ENCODE assay signal across 1 cellular context in genomic region chr10:100038561-100039071, GRCh38.
TF ChIP-seq lines count a peak whose summit lies in the region.

No MANE protein-coding gene starts in this region.

TF ChIP-seq in HepG2, 621 proteins besides CTCF, POLR2A, EP300 and RAD21 (continued from another document):
- TF ChIP-seq UBTF (CRISPR knock-in tag; IDR thresholded peaks at IDR 0.05), result peak; percentile 42; the same call in 1 of the 2 replicates
- TF ChIP-seq, protein P1, sequence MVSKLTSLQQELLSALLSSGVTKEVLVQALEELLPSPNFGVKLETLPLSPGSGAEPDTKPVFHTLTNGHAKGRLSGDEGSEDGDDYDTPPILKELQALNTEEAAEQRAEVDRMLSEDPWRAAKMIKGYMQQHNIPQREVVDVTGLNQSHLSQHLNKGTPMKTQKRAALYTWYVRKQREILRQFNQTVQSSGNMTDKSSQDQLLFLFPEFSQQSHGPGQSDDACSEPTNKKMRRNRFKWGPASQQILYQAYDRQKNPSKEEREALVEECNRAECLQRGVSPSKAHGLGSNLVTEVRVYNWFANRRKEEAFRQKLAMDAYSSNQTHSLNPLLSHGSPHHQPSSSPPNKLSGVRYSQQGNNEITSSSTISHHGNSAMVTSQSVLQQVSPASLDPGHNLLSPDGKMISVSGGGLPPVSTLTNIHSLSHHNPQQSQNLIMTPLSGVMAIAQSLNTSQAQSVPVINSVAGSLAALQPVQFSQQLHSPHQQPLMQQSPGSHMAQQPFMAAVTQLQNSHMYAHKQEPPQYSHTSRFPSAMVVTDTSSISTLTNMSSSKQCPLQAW (CRISPR knock-in tag; IDR thresholded peaks at IDR 0.05), result no peak
- TF ChIP-seq FOXJ3 (CRISPR knock-in tag; IDR thresholded peaks at IDR 0.05; ENCODE audit: borderline replicate concordance), result no peak
- no peak for TF ChIP-seq SP140L (CRISPR knock-in tag; IDR thresholded peaks at IDR 0.05; ENCODE audit: borderline replicate concordance)
- TF ChIP-seq, protein P2, sequence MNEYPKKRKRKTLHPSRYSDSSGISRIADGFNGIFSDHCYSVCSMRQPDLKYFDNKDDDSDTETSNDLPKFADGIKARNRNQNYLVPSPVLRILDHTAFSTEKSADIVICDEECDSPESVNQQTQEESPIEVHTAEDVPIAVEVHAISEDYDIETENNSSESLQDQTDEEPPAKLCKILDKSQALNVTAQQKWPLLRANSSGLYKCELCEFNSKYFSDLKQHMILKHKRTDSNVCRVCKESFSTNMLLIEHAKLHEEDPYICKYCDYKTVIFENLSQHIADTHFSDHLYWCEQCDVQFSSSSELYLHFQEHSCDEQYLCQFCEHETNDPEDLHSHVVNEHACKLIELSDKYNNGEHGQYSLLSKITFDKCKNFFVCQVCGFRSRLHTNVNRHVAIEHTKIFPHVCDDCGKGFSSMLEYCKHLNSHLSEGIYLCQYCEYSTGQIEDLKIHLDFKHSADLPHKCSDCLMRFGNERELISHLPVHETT (CRISPR knock-in tag; conservative IDR thresholded peaks at IDR 0.05), result no peak
- TF ChIP-seq ZNF670 (CRISPR knock-in tag; IDR thresholded peaks at IDR 0.05; ENCODE audit: borderline replicate concordance), result no peak
- TF ChIP-seq ZFP36L1 (CRISPR knock-in tag; IDR thresholded peaks at IDR 0.05), result no peak
- no peak for TF ChIP-seq CREB1 (IDR thresholded peaks at IDR 0.05)
- TF ChIP-seq CREB1 (CRISPR knock-in tag; IDR thresholded peaks at IDR 0.05), result no peak
- no peak for TF ChIP-seq DPF2 (CRISPR knock-in tag; IDR thresholded peaks at IDR 0.05; ENCODE audit: borderline replicate concordance, low read depth)
- TF ChIP-seq JARID2 (CRISPR knock-in tag; IDR thresholded peaks at IDR 0.05; ENCODE audit: insufficient replicate concordance), result no peak
- TF ChIP-seq NFKBIZ (CRISPR knock-in tag; IDR thresholded peaks at IDR 0.05), result no peak
- no peak; the same call in 1 of the 2 replicates for TF ChIP-seq ZNF703 (CRISPR knock-in tag; IDR thresholded peaks at IDR 0.05; ENCODE audit: borderline replicate concordance)
- peak; percentile 66 for TF ChIP-seq YY1 (IDR thresholded peaks at IDR 0.05; ENCODE audit: insufficient read depth, insufficient replicate concordance, low read depth, low read length)
- no peak for TF ChIP-seq STAG1 (CRISPR knock-in tag; IDR thresholded peaks at IDR 0.05)
- TF ChIP-seq ZNF749 (CRISPR knock-in tag; IDR thresholded peaks at IDR 0.05; ENCODE audit: borderline replicate concordance), result no peak
- TF ChIP-seq CEBPB (IDR thresholded peaks at IDR 0.05; ENCODE audit: borderline replicate concordance, low read depth, low read length), result no peak
- TF ChIP-seq ZNF674 (CRISPR knock-in tag; IDR thresholded peaks at IDR 0.05; ENCODE audit: low read depth), result no peak
- no peak for TF ChIP-seq RORA (CRISPR knock-in tag; IDR thresholded peaks at IDR 0.05)
- TF ChIP-seq ZNF44 (CRISPR knock-in tag; IDR thresholded peaks at IDR 0.05), result no peak
- no peak for TF ChIP-seq MIER2 (CRISPR knock-in tag; IDR thresholded peaks at IDR 0.05)
- TF ChIP-seq ZNF329 (CRISPR knock-in tag; IDR thresholded peaks at IDR 0.05; ENCODE audit: low read depth), result no peak
- no peak for TF ChIP-seq CREB3 (CRISPR knock-in tag; IDR thresholded peaks at IDR 0.05)
- no peak for TF ChIP-seq JUNB (CRISPR knock-in tag; IDR thresholded peaks at IDR 0.05; ENCODE audit: borderline replicate concordance)
- TF ChIP-seq RNF2 (conservative IDR thresholded peaks at IDR 0.05; ENCODE audit: low read depth), result no peak
- no peak for TF ChIP-seq NCOA5 (CRISPR knock-in tag; IDR thresholded peaks at IDR 0.05)
- TF ChIP-seq ZNF567 (CRISPR knock-in tag; IDR thresholded peaks at IDR 0.05; ENCODE audit: borderline replicate concordance), result no peak
- TF ChIP-seq, protein P3, sequence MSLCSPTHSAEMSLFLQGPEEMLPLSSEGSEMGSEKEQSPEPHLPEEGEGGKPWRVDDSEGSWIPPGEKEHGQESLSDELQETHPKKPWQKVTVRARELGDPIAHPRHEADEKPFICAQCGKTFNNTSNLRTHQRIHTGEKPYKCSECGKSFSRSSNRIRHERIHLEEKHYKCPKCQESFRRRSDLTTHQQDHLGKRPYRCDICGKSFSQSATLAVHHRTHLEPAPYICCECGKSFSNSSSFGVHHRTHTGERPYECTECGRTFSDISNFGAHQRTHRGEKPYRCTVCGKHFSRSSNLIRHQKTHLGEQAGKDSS (CRISPR knock-in tag; IDR thresholded peaks at IDR 0.05; ENCODE audit: borderline replicate concordance, low read depth), result no peak
- no peak for TF ChIP-seq MTF1 (CRISPR knock-in tag; IDR thresholded peaks at IDR 0.05)
- TF ChIP-seq SMAD1 (CRISPR knock-in tag; IDR thresholded peaks at IDR 0.05; ENCODE audit: borderline replicate concordance, low read depth), result no peak
- peak; percentile 94; the same call in 1 of the 2 replicates for TF ChIP-seq WIZ (CRISPR knock-in tag; IDR thresholded peaks at IDR 0.05)
- TF ChIP-seq ZBTB38 (CRISPR knock-in tag; IDR thresholded peaks at IDR 0.05), result no peak
- no peak for TF ChIP-seq KAT7 (CRISPR knock-in tag; IDR thresholded peaks at IDR 0.05; ENCODE audit: borderline replicate concordance)
- no peak for TF ChIP-seq ZNF136 (CRISPR knock-in tag; IDR thresholded peaks at IDR 0.05; ENCODE audit: low read depth)
- TF ChIP-seq, protein P4, sequence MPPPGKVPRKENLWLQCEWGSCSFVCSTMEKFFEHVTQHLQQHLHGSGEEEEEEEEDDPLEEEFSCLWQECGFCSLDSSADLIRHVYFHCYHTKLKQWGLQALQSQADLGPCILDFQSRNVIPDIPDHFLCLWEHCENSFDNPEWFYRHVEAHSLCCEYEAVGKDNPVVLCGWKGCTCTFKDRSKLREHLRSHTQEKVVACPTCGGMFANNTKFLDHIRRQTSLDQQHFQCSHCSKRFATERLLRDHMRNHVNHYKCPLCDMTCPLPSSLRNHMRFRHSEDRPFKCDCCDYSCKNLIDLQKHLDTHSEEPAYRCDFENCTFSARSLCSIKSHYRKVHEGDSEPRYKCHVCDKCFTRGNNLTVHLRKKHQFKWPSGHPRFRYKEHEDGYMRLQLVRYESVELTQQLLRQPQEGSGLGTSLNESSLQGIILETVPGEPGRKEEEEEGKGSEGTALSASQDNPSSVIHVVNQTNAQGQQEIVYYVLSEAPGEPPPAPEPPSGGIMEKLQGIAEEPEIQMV (CRISPR knock-in tag; IDR thresholded peaks at IDR 0.05; ENCODE audit: low read depth), result no peak
- TF ChIP-seq SIX4 (CRISPR knock-in tag; IDR thresholded peaks at IDR 0.05), result no peak
- TF ChIP-seq, protein P5, sequence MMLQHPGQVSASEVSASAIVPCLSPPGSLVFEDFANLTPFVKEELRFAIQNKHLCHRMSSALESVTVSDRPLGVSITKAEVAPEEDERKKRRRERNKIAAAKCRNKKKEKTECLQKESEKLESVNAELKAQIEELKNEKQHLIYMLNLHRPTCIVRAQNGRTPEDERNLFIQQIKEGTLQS (CRISPR knock-in tag; IDR thresholded peaks at IDR 0.05), result no peak
- no peak for TF ChIP-seq SOX5 (CRISPR knock-in tag; IDR thresholded peaks at IDR 0.05; ENCODE audit: borderline replicate concordance)
- no peak for TF ChIP-seq IRF9 (CRISPR knock-in tag; IDR thresholded peaks at IDR 0.05; ENCODE audit: borderline replicate concordance)
- no peak for TF ChIP-seq ZFP62 (CRISPR knock-in tag; IDR thresholded peaks at IDR 0.05)
- TF ChIP-seq ZNF224 (CRISPR knock-in tag; IDR thresholded peaks at IDR 0.05), result no peak
- no peak for TF ChIP-seq ZNF235 (CRISPR knock-in tag; IDR thresholded peaks at IDR 0.05; ENCODE audit: borderline replicate concordance)
- TF ChIP-seq AGO1 (IDR thresholded peaks at IDR 0.05; ENCODE audit: low read depth, low read length, poor library complexity, severe bottlenecking), result no peak
- TF ChIP-seq ELF3 (CRISPR knock-in tag; IDR thresholded peaks at IDR 0.05), result peak; percentile 53; the same call in 1 of the 2 replicates
- no peak for TF ChIP-seq ATF5 (CRISPR knock-in tag; IDR thresholded peaks at IDR 0.05; ENCODE audit: low read depth)
- TF ChIP-seq BRD4 (CRISPR knock-in tag; IDR thresholded peaks at IDR 0.05), result no peak
- TF ChIP-seq, protein P6, sequence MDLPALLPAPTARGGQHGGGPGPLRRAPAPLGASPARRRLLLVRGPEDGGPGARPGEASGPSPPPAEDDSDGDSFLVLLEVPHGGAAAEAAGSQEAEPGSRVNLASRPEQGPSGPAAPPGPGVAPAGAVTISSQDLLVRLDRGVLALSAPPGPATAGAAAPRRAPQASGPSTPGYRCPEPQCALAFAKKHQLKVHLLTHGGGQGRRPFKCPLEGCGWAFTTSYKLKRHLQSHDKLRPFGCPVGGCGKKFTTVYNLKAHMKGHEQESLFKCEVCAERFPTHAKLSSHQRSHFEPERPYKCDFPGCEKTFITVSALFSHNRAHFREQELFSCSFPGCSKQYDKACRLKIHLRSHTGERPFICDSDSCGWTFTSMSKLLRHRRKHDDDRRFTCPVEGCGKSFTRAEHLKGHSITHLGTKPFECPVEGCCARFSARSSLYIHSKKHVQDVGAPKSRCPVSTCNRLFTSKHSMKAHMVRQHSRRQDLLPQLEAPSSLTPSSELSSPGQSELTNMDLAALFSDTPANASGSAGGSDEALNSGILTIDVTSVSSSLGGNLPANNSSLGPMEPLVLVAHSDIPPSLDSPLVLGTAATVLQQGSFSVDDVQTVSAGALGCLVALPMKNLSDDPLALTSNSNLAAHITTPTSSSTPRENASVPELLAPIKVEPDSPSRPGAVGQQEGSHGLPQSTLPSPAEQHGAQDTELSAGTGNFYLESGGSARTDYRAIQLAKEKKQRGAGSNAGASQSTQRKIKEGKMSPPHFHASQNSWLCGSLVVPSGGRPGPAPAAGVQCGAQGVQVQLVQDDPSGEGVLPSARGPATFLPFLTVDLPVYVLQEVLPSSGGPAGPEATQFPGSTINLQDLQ (CRISPR knock-in tag; IDR thresholded peaks at IDR 0.05), result no peak
- 0 out of 2 replicates have a peak, but pooled peaks have one; percentile 21 for TF ChIP-seq THAP11 (CRISPR knock-in tag; IDR thresholded peaks at IDR 0.05)
- peak; percentile 43; the same call in 1 of the 2 replicates for TF ChIP-seq HDAC2 (CRISPR knock-in tag; IDR thresholded peaks at IDR 0.05)
